Comparison of ENCODE assay signal across 8 cellular contexts in the genomic region with DNA sequence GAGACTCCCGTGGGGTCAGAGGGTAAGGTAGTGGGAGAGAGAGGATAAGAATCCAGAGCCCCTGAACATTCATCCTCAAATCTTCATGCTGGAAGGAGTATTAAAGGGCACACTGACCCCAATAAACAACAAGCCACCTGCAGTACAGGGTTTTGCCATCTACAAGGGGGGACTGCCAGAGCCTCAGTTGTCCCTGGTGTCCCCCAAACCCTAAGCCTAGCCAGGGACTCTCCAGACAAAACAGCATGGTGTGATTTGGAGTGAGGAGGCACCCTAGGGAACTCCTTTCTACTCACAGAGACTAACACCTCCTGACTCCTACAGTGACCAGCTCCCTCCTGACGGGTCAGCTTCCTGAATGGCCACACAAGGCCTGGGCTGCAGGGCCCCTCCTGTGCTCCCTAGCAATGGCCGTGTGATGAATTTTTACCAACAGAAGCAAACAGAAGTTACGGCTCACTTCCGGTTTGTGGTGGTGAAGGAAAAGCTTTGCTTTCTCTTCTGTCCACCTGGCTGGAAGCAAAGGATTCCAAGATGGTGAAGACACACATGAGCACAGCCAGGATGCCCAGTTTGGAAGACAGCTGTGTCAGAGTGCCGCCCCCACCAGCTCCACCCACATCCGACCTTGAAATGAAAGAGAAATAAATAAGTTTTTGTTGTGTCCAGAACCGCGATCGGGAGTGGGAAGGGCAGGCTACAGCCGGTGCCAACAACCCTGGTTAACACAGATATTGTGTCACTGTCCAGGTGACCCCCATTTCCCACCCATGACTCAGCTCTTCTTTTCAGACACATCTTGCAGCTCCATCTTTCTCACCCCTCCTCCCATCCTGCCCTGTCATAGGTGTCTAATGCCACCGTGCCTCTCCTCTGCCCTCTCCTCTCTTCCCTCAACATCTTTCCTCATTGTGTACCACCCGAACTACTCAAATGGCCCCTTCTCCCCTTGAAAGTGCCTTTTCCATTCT.
DNase-seq lines count a peak whose midpoint lies in the region; ATAC-seq and TF ChIP-seq lines count a peak whose summit lies in the region.

No MANE protein-coding gene starts in this region.

- peak overlapping the region; percentile 71 for H2AFZ ChIP-seq in osteoblast (ENCODE audit: low read length)

- H4K20me1 ChIP-seq in osteoblast (ENCODE audit: insufficient read depth, low read length), result no peaks in the 10 kb centered on the region

- intact Hi-C loops in body of pancreas (cut with DNase I), result no loop called here

- H3K9me3 ChIP-seq in body of pancreas (no peaks in the 10 kb centered on the region), osteoblast (ENCODE audit: low read depth, low read length) (no peaks in the 10 kb centered on the region)

- TF ChIP-seq CTCF in body of pancreas (IDR thresholded peaks at IDR 0.05) (no peak), osteoblast (IDR thresholded peaks at IDR 0.05; ENCODE audit: extremely low read depth, low read depth, low read length) (no peak)

- WGBS in body of pancreas, 2 donors, result 34 to 36% methylated on average over 12 to 13 of the region's 13 CpGs

- H3K4me1 ChIP-seq in body of pancreas (peaks cover 8% of the 10 kb centered on the region), osteoblast (ENCODE audit: insufficient read depth, low read length) (peaks cover 32% of the 10 kb centered on the region)

- TF ChIP-seq POLR2A in body of pancreas (IDR thresholded peaks at IDR 0.05), result no peak

- DNase-seq in NOMO-1 (lab: John Stamatoyannopoulos, UW; ENCODE audit: unreplicated experiment in 2 of 2) (peak; percentile 57 to 65), body of pancreas (peak in 1 of 4 donors; percentile 23), osteoblast (ENCODE audit: insufficient read length, low spot score, missing footprints) (peak; percentile 75), medulla oblongata (ENCODE audit: extremely low spot score) (no peak), NCI-H524 treated with DMSO at 0.1 percent for 48 hours (lab: John Stamatoyannopoulos, UW) (no peak), NCI-H187 (lab: John Stamatoyannopoulos, UW) (no peak)

- H3K27ac ChIP-seq in body of pancreas (peak overlapping the region in 1 of 4 donors; percentile 3), osteoblast (ENCODE audit: low read depth, low read length) (peak overlapping the region; percentile 13)

- H3K4me2 ChIP-seq in osteoblast (ENCODE audit: insufficient read depth, low read length), result peak overlapping the region; percentile 66

- no peaks in the 10 kb centered on the region for H3K79me2 ChIP-seq in osteoblast (ENCODE audit: insufficient read depth, low read length)

- peak; percentile 46 for ATAC-seq in GM18502 (IDR thresholded peaks at IDR 0.05; ENCODE audit: poor library complexity, unreplicated experiment)
- peak; percentile 53 for ATAC-seq in body of pancreas
- no peak for ATAC-seq in HG03135 (IDR thresholded peaks at IDR 0.05; ENCODE audit: unreplicated experiment)

- no peaks in the 10 kb centered on the region for H3K36me3 ChIP-seq in body of pancreas (replicated peaks in 1 of 2; ENCODE audit: insufficient read depth in 1 of 2, low read depth in 2 of 2)
- no peaks in the 10 kb centered on the region for H3K36me3 ChIP-seq in osteoblast (ENCODE audit: insufficient read depth, low read length)

- no peak overlapping the region for H3K4me3 ChIP-seq in body of pancreas
- peak overlapping the region; percentile 41 for H3K4me3 ChIP-seq in osteoblast (ENCODE audit: insufficient read depth, low read length)

- H3K27me3 ChIP-seq in body of pancreas (no peaks in the 10 kb centered on the region), osteoblast (ENCODE audit: insufficient read depth, low read length) (no peaks in the 10 kb centered on the region)

Comparison
In these comparisons a context has a peak if more than half of its experiments do, and no peak if none do; other contexts are left out.
1. DNase-seq: peak in NOMO-1 (2 of 2) and osteoblast (single experiment); none in medulla oblongata (single experiment), NCI-H524 treated with DMSO at 0.1 percent for 48 hours (single experiment) and NCI-H187 (0 of 2).